In the genomic region with DNA sequence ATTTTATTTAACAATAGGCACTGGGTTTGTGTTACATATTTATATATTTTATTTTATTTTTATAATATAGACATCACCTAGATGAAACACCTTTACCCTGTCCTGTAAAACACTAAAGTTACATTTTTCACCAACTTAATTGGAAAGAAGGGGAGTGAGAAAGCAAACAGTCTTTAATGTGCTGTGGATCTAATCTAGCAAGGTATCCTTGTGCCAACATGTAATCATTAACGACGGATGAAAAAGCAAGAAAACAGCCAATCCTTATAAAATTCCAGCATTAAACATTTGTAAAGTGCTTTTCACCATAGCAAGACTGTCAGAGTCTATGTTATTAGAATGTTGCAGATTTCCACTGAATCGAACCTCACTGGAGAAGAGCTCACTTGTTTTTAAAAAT, we compare ENCODE assay signal across 27 cellular contexts.
"Had no signal": no experiment of that assay in that cellular context is flagged by ENCODE, and none has a peak within 500 bp of the region (broad histone marks: within the 10 kb centered on the region; RNA-seq: fewer than 3 reads in every experiment).

No MANE protein-coding gene starts in this region.

- H3K4me3 ChIP-seq: colonic mucosa, coronary artery, dorsolateral prefrontal cortex, esophagus muscularis mucosa, esophagus squamous epithelium, gastrocnemius medialis, gastroesophageal sphincter, heart left ventricle, heart right ventricle had no signal

- H3K27me3 ChIP-seq: colonic mucosa, dorsolateral prefrontal cortex, esophagus muscularis mucosa, esophagus squamous epithelium, foreskin keratinocyte, gastrocnemius medialis, gastroesophageal sphincter, heart left ventricle, heart right ventricle had no signal

- H3K9me3 ChIP-seq: colonic mucosa, esophagus muscularis mucosa, esophagus squamous epithelium, gastrocnemius medialis, gastroesophageal sphincter, heart left ventricle, heart right ventricle had no signal

- ATAC-seq: effector memory CD8-positive, alpha-beta T cell; esophagus mucosa; foreskin keratinocyte; gastrocnemius medialis; gastroesophageal sphincter; heart left ventricle; heart right ventricle had no signal

- H3K27ac ChIP-seq: colonic mucosa, coronary artery, epithelial cell of prostate, esophagus muscularis mucosa, esophagus squamous epithelium, foreskin keratinocyte, gastrocnemius medialis, gastroesophageal sphincter, heart left ventricle, heart right ventricle had no signal

- H3K36me3 ChIP-seq: colonic mucosa, esophagus muscularis mucosa, esophagus squamous epithelium, gastrocnemius medialis, gastroesophageal sphincter, heart left ventricle, heart right ventricle had no signal

- FAIRE-seq: colon, endometrium, endothelial cell of umbilical vein had no signal

- DNase-seq: colonic mucosa; cortex of kidney; dermis blood vessel endothelial cell; dorsolateral prefrontal cortex; effector CD4-positive, alpha-beta T cell; effector CD8-positive, alpha-beta T cell; effector memory CD4-positive, alpha-beta T cell; effector memory CD8-positive, alpha-beta T cell; endodermal cell; erythroblast; esophagus squamous epithelium; foreskin fibroblast; foreskin keratinocyte; foreskin melanocyte; gastrocnemius medialis; glutamatergic neuron; head of caudate nucleus; heart left ventricle; heart right ventricle had no signal

- H3K4me1 ChIP-seq: colonic mucosa, esophagus muscularis mucosa, esophagus squamous epithelium, gastrocnemius medialis, gastroesophageal sphincter, heart left ventricle, heart right ventricle had no signal
